ENCODE assay signal across 8 cellular contexts in the genomic region with DNA sequence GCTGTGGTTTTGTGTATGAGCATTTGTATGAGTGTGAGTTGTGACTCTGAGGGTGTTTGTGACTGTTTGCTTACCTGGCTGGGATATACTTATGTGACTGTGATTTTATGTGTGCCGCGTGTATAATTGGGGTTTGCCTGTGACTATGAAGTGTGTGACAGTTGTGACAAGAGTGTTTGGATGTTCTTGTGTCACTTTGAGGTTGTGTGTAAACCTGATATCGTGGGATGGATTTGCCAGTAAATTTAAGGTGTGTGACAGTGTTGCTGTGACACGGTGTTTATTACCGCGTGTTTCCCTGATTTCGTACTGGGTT. TPM values are rescaled to one million over a fixed set of nuclear protein-coding genes. Genes with fewer than 3 reads are reported as not detected.
A peak's percentile ranks its signal among the peaks of the same experiment; 100 is the strongest.
DNase-seq lines count a peak whose midpoint lies in the region; ATAC-seq and TF ChIP-seq lines count a peak whose summit lies in the region.

No MANE protein-coding gene starts in this region.

- peak; percentile 6 for DNase-seq in COLO668 (lab: John Stamatoyannopoulos, UW; ENCODE audit: unreplicated experiment)
- DNase-seq in NB4 (ENCODE audit: low read depth), result peak; percentile 7
- no peak for DNase-seq in osteoblast (ENCODE audit: insufficient read length, low spot score, missing footprints)
- DNase-seq in NCI-H226, result no peak
- DNase-seq in left lobe of liver (ENCODE audit: low spot score), result no peak
- no peak for DNase-seq in kidney glomerular epithelial cell (lab: John Stamatoyannopoulos, UW)
- no peak for DNase-seq in NK-92 (lab: John Stamatoyannopoulos, UW; ENCODE audit: unreplicated experiment)

- TF ChIP-seq POLR2A in NB4 (IDR thresholded peaks at IDR 0.05; ENCODE audit: extremely low read depth, insufficient read length), result no peak

- peaks cover 3% of the 10 kb centered on the region for H3K36me3 ChIP-seq in endocrine pancreas (ENCODE audit: control insufficient read depth, insufficient read depth, low read length)
- H3K36me3 ChIP-seq in osteoblast (ENCODE audit: insufficient read depth, low read length), result no peaks in the 10 kb centered on the region

- TF ChIP-seq CTCF in NB4 (IDR thresholded peaks at IDR 0.05; ENCODE audit: low read depth, low read length) (no peak), osteoblast (IDR thresholded peaks at IDR 0.05; ENCODE audit: extremely low read depth, low read depth, low read length) (no peak)

- no peaks in the 10 kb centered on the region for H4K20me1 ChIP-seq in osteoblast (ENCODE audit: insufficient read depth, low read length)

- no peak for ATAC-seq in left lobe of liver

- peak overlapping the region; percentile 65 for H3K27ac ChIP-seq in osteoblast (ENCODE audit: low read depth, low read length)

- H3K4me3 ChIP-seq in NB4 (ENCODE audit: low read depth, low read length) (peak overlapping the region; percentile 99), endocrine pancreas (ENCODE audit: control insufficient read depth, insufficient read depth, low read length) (peak overlapping the region; percentile 93), osteoblast (ENCODE audit: insufficient read depth, low read length) (peak overlapping the region; percentile 88)

- H3K9me3 ChIP-seq in endocrine pancreas (ENCODE audit: control insufficient read depth, low read length) (peaks cover 8% of the 10 kb centered on the region), osteoblast (ENCODE audit: low read depth, low read length) (no peaks in the 10 kb centered on the region)

- H2AFZ ChIP-seq in osteoblast (ENCODE audit: low read length), result peak overlapping the region; percentile 99

- peaks cover 30% of the 10 kb centered on the region for H3K79me2 ChIP-seq in osteoblast (ENCODE audit: insufficient read depth, low read length)

- H3K27me3 ChIP-seq in endocrine pancreas (ENCODE audit: control insufficient read depth, insufficient read depth, low read length) (no peaks in the 10 kb centered on the region), osteoblast (ENCODE audit: insufficient read depth, low read length) (no peaks in the 10 kb centered on the region)

- H3K4me1 ChIP-seq in endocrine pancreas (ENCODE audit: control insufficient read depth, insufficient read depth, low read length) (peaks cover 6% of the 10 kb centered on the region), osteoblast (ENCODE audit: insufficient read depth, low read length) (peaks cover 10% of the 10 kb centered on the region)

- H3K4me2 ChIP-seq in osteoblast (ENCODE audit: insufficient read depth, low read length), result peak overlapping the region; percentile 87

- H3K9ac ChIP-seq in endocrine pancreas (ENCODE audit: control insufficient read depth, insufficient read depth, low read length), result peak overlapping the region; percentile 92

RNA-seq across cellular contexts. Expression of gene ZNF420, which starts 0.4 kb away (rescaled TPM):
- 7.2 and 8.5 TPM in 2 replicates for total RNA-seq in osteoblast
- total RNA-seq in left lobe of liver, result 5.6 TPM

Comparison
In these comparisons a context has a peak if more than half of its experiments do, and no peak if none do; other contexts are left out.
1. DNase-seq: peak in COLO668 (single experiment) and NB4 (single experiment); none in osteoblast (single experiment), NCI-H226 (single experiment), left lobe of liver (single experiment), kidney glomerular epithelial cell (single experiment) and NK-92 (single experiment).
2. Peak in every context shown above with its lines, with median percentiles within 50 percentile points of each other: H3K4me3 ChIP-seq.